In the genomic region with DNA sequence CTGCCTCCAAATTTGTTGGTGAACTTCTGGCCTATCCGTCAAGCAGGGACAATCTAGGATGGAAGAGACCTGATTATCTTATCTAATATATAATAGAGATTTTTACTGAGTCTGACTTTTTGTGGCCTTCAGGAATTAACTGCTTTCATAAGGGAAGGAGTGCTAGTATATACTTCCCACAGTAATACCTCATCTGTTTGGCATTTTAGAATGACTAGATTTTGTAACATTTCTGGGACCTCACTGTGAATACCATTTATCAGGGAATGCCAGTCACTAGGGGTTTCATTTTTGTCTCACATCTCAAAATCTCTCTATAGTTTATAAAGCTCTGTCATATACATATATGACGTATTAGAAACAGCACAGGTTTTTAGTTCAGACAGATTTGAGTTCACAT, we compare ENCODE assay signal across 17 cellular contexts.
"Had no signal": no experiment of that assay in that cellular context is flagged by ENCODE, and none has a peak within 500 bp of the region (broad histone marks: within the 10 kb centered on the region; RNA-seq: fewer than 3 reads in every experiment).

No MANE protein-coding gene starts in this region.

- ATAC-seq: foreskin keratinocyte, left lobe of liver had no signal

- H3K36me3 ChIP-seq: colonic mucosa, sigmoid colon, thyroid gland, WERI-Rb-1 had no signal

- H3K4me1 ChIP-seq: colonic mucosa, foreskin keratinocyte, sigmoid colon, thyroid gland had no signal

- H3K9me3 ChIP-seq: colonic mucosa, sigmoid colon, thyroid gland had no signal

- H3K27me3 ChIP-seq: colonic mucosa, foreskin keratinocyte, sigmoid colon, thyroid gland had no signal

- H3K4me3 ChIP-seq: colonic mucosa, sigmoid colon, thyroid gland had no signal

- H3K27ac ChIP-seq: colonic mucosa, foreskin keratinocyte, sigmoid colon, thyroid gland, WERI-Rb-1 had no signal

- DNase-seq: activated CD4-positive, alpha-beta T cell treated with anti-CD3 and anti-CD28 coated beads for 1 hour; activated CD4-positive, alpha-beta T cell treated with anti-CD3 and anti-CD28 coated beads, Interleukin-2, amount 50 U/mL, for 4 hours; activated T-cell treated with anti-CD3 and anti-CD28 coated beads for 4 hours; central memory CD4-positive, alpha-beta T cell; colonic mucosa; foreskin keratinocyte; kidney; midbrain; nephron progenitor cell; nucleus accumbens; posterior cingulate gyrus; sigmoid colon; stimulated activated CD8-positive, alpha-beta memory T cell treated with anti-CD3 and anti-CD28 coated beads, Interleukin-4, amount 100 ng/mL, for 48 hours; stimulated activated naive CD4-positive, alpha-beta T cell; thyroid gland had no signal
